Comparison of ENCODE assay signal across 12 cellular contexts in genomic region chr10:24887855-24888231, GRCh38.
DNase-seq lines count a peak whose midpoint lies in the region; ATAC-seq and TF ChIP-seq lines count a peak whose summit lies in the region.
"Had no signal": no experiment of that assay in that cellular context is flagged by ENCODE, and none has a peak within 500 bp of the region (broad histone marks: within the 10 kb centered on the region; RNA-seq: fewer than 3 reads in every experiment).

No MANE protein-coding gene starts in this region.

- no peak for TF ChIP-seq CTCF in CD8-positive, alpha-beta T cell (IDR thresholded peaks at IDR 0.05)
- no peak for TF ChIP-seq CTCF in activated CD8-positive, alpha-beta T cell treated with anti-CD3 and anti-CD28 coated beads for 36 hours (IDR thresholded peaks at IDR 0.05)
- TF ChIP-seq CTCF in H9 (conservative IDR thresholded peaks at IDR 0.05) (no peak), Calu3 (IDR thresholded peaks at IDR 0.05; ENCODE audit: unreplicated experiment) (no peak)

- POLR2A ChIA-PET in CD8-positive, alpha-beta T cell (lab: Charles Lee) = interaction anchor here (0.7 to 1.6 kb wide), 2 partner anchors 9 to 60 kb away, joined by 3 to 5 read pairs; no protein-coding TSS in a partner anchor
- POLR2A ChIA-PET in activated CD8-positive, alpha-beta T cell treated with anti-CD3 and anti-CD28 coated beads for 36 hours (lab: Charles Lee) = interaction anchor here (0.8 to 1.5 kb wide), 3 partner anchors 10 to 64 kb away, joined by 3 read pairs; partner anchors contain the start of gene PRTFDC1

- no peak for DNase-seq in CD8-positive, alpha-beta T cell
- DNase-seq in activated CD8-positive, alpha-beta T cell treated with anti-CD3 and anti-CD28 coated beads for 36 hours = peak; percentile 21
- no peak for DNase-seq in H9
- DNase-seq in cerebellar cortex (ENCODE audit: low spot score) = no peak
- DNase-seq in NCI-H446 treated with DMSO at 0.1 percent for 48 hours (lab: John Stamatoyannopoulos, UW) = no peak
- DNase-seq in Calu3 = no peak
- DNase-seq: hippocampal formation had no signal

- no TSS peak for BruUV-seq in Calu3 (replicated peaks; lab: Mats Ljungman, UMichigan)

- H3K56ac ChIP-seq in H9 (ENCODE audit: insufficient read length, low read depth, low read length) = no peak overlapping the region

- H3K79me1 ChIP-seq in H9 (ENCODE audit: insufficient read depth, low read depth, low read length, poor library complexity, severe bottlenecking) = no peaks in the 10 kb centered on the region

- H4K20me1 ChIP-seq in H9 (ENCODE audit: control insufficient read depth, insufficient read depth, insufficient read length) = no peaks in the 10 kb centered on the region

- H3K9ac ChIP-seq in H9 (ENCODE audit: extremely low read depth, insufficient read length, low read length) = no peak overlapping the region

- H3K79me2 ChIP-seq in H9 (ENCODE audit: insufficient read depth, low read length) = no peaks in the 10 kb centered on the region

- H3K4me1 ChIP-seq in CD8-positive, alpha-beta T cell (ENCODE audit: insufficient read depth, low read length) = peaks cover 60% of the 10 kb centered on the region
- peaks cover 2% of the 10 kb centered on the region; the same call in 1 of the 2 replicates for H3K4me1 ChIP-seq in H9 (ENCODE audit: insufficient read depth, low read length)

- H2BK20ac ChIP-seq in H9 (ENCODE audit: low read depth, low read length, poor library complexity, severe bottlenecking) = no peak overlapping the region

- H3K4me3 Mint-ChIP-seq in CD8-positive, alpha-beta T cell = peak overlapping the region; percentile 63
- H3K4me3 Mint-ChIP-seq in activated CD8-positive, alpha-beta T cell treated with anti-CD3 and anti-CD28 coated beads for 36 hours = peak overlapping the region; percentile 67
- H3K4me3 Mint-ChIP-seq in H9 (no peak overlapping the region), Calu3 (ENCODE audit: low read depth, unreplicated experiment) (no peak overlapping the region)
- H3K4me3 Mint-ChIP-seq: dendritic cell treated with granulocyte-macrophage colony-stimulating factor and Interleukin-4, amounts not matched to agents 40 ng/mL and 50 ng/mL, for 4 days had no signal

- CTCF ChIA-PET in CD8-positive, alpha-beta T cell (lab: Charles Lee) = interaction anchor here (1.7 kb wide), 1 partner anchor 64 kb away, joined by 4 read pairs; the partner anchor contains the start of gene PRTFDC1
- CTCF ChIA-PET in activated CD8-positive, alpha-beta T cell treated with anti-CD3 and anti-CD28 coated beads for 36 hours (lab: Charles Lee) = interaction anchor here (1.1 kb wide), 2 partner anchors 10 to 42 kb away, joined by 3 to 4 read pairs; no protein-coding TSS in a partner anchor
- CTCF ChIA-PET in Calu3 (lab: Charles Lee) = no interaction called here

- no CpG with 5 or more reads among the region's 2 CpGs for WGBS in H9 (ENCODE audit: extremely low coverage, insufficient read length, low lambda C conversion rate)

- no peak overlapping the region for H3T11ph ChIP-seq in H9 (ENCODE audit: low read length)

- no peaks in the 10 kb centered on the region for H3K27me3 ChIP-seq in CD8-positive, alpha-beta T cell (ENCODE audit: insufficient read depth, low read length)
- no peaks in the 10 kb centered on the region for H3K27me3 ChIP-seq in H9 (ENCODE audit: insufficient read depth, low read length)

- no peak overlapping the region for H3K18ac ChIP-seq in H9 (ENCODE audit: insufficient read length, low read depth, low read length)

- H2BK15ac ChIP-seq in H9 (ENCODE audit: low read depth, low read length) = no peak overlapping the region

- no peaks in the 10 kb centered on the region for H3K9me3 ChIP-seq in CD8-positive, alpha-beta T cell (ENCODE audit: low read length)
- no peaks in the 10 kb centered on the region for H3K9me3 ChIP-seq in H9 (ENCODE audit: control insufficient read depth, low read depth, low read length)
- H3K9me3 ChIP-seq: thoracic aorta had no signal

- no peaks in the 10 kb centered on the region for H3K36me3 ChIP-seq in CD8-positive, alpha-beta T cell (ENCODE audit: insufficient read depth, low read length)
- H3K36me3 ChIP-seq: thoracic aorta had no signal

- H3K36me3 Mint-ChIP-seq in CD8-positive, alpha-beta T cell = peaks cover 9% of the 10 kb centered on the region
- peaks cover 19% of the 10 kb centered on the region for H3K36me3 Mint-ChIP-seq in activated CD8-positive, alpha-beta T cell treated with anti-CD3 and anti-CD28 coated beads for 36 hours (ENCODE audit: low read depth)
- H3K36me3 Mint-ChIP-seq in H9 (ENCODE audit: insufficient read depth in 1 of 3, low read depth in 3 of 3) (no peaks in the 10 kb centered on the region), Calu3 (ENCODE audit: insufficient read depth, unreplicated experiment) (no peaks in the 10 kb centered on the region)

- no peak overlapping the region for H3K4me3 ChIP-seq in CD8-positive, alpha-beta T cell (ENCODE audit: low read depth, low read length)
- H3K4me3 ChIP-seq: thoracic aorta had no signal

- H3K23me2 ChIP-seq in H9 (ENCODE audit: insufficient read length, low read depth, low read length, poor library complexity, severe bottlenecking) = no peaks in the 10 kb centered on the region

- intact Hi-C loops in CD8-positive, alpha-beta T cell (cut with DNase I, micrococcal nuclease) = loop anchor here (1.0 to 10.0 kb wide), 5 partner anchors 13 to 263 kb away; partner anchors contain the start of genes PRTFDC1 (in 2 of the 2), ENKUR (in 1 of the 2) and THNSL1 (in 1 of the 2)
- intact Hi-C loops in activated CD8-positive, alpha-beta T cell treated with anti-CD3 and anti-CD28 coated beads for 36 hours (cut with micrococcal nuclease) = loop anchor here (5.0 kb wide), 2 partner anchors 34 to 129 kb away; partner anchors contain the start of genes ENKUR and THNSL1
- intact Hi-C loops in Calu3 (cut with micrococcal nuclease; ENCODE audit: unreplicated experiment) = no loop called here

- H3K23ac ChIP-seq in H9 (ENCODE audit: insufficient read length, low read depth, low read length) = no peak overlapping the region

- peaks cover 2% of the 10 kb centered on the region for H3K9me3 Mint-ChIP-seq in CD8-positive, alpha-beta T cell
- H3K9me3 Mint-ChIP-seq in activated CD8-positive, alpha-beta T cell treated with anti-CD3 and anti-CD28 coated beads for 36 hours = peaks cover 2% of the 10 kb centered on the region
- no peaks in the 10 kb centered on the region for H3K9me3 Mint-ChIP-seq in H9
- peaks cover 3% of the 10 kb centered on the region for H3K9me3 Mint-ChIP-seq in Calu3 (ENCODE audit: low read depth, unreplicated experiment)

- no peak overlapping the region for H3K4me2 ChIP-seq in H9 (ENCODE audit: insufficient read depth, insufficient read length, low read length)

- H4K5ac ChIP-seq in H9 (ENCODE audit: insufficient read length, low read depth, low read length) = no peak overlapping the region

- H2BK120ac ChIP-seq in H9 (ENCODE audit: low read depth, low read length, poor library complexity, severe bottlenecking) = no peak overlapping the region

- H2BK5ac ChIP-seq in H9 (ENCODE audit: insufficient read length, low read length) = no peak overlapping the region

- H2AFZ ChIP-seq in H9 (ENCODE audit: low read length) = no peak overlapping the region

- H2BK12ac ChIP-seq in H9 (ENCODE audit: insufficient read length, low read depth, low read length) = no peak overlapping the region

- peak overlapping the region; percentile 87 for H3K27ac Mint-ChIP-seq in CD8-positive, alpha-beta T cell
- peak overlapping the region; percentile 94 for H3K27ac Mint-ChIP-seq in activated CD8-positive, alpha-beta T cell treated with anti-CD3 and anti-CD28 coated beads for 36 hours
- H3K27ac Mint-ChIP-seq in H9 (no peak overlapping the region; a peak in 1 of 7 replicates), Calu3 (ENCODE audit: unreplicated experiment) (no peak overlapping the region)
- H3K27ac Mint-ChIP-seq: dendritic cell treated with granulocyte-macrophage colony-stimulating factor and Interleukin-4, amounts not matched to agents 40 ng/mL and 50 ng/mL, for 4 days had no signal

- H2AK5ac ChIP-seq in H9 (ENCODE audit: insufficient read length, low read length) = no peak overlapping the region

- H4K8ac ChIP-seq in H9 (replicated peaks; ENCODE audit: insufficient read length, low read depth, low read length) = no peak overlapping the region

- no peak for ATAC-seq in CD8-positive, alpha-beta T cell
- ATAC-seq in GM19397 (IDR thresholded peaks at IDR 0.05; ENCODE audit: unreplicated experiment) (peak; percentile 18), HG03045 (IDR thresholded peaks at IDR 0.05; ENCODE audit: unreplicated experiment) (peak; percentile 5)
- ATAC-seq in activated CD8-positive, alpha-beta T cell treated with anti-CD3 and anti-CD28 coated beads for 36 hours = peak; percentile 26

- H3K4me1 Mint-ChIP-seq in CD8-positive, alpha-beta T cell (ENCODE audit: low read depth) = peaks cover 79% of the 10 kb centered on the region
- H3K4me1 Mint-ChIP-seq in activated CD8-positive, alpha-beta T cell treated with anti-CD3 and anti-CD28 coated beads for 36 hours (ENCODE audit: low read depth) = peaks cover 56% of the 10 kb centered on the region
- peaks cover 14 to 18% of the 10 kb centered on the region in 2 experiments for H3K4me1 Mint-ChIP-seq in H9
- peaks cover 61% of the 10 kb centered on the region for H3K4me1 Mint-ChIP-seq in Calu3 (ENCODE audit: low read depth, unreplicated experiment)

- H3K27ac ChIP-seq in CD8-positive, alpha-beta T cell (ENCODE audit: low read depth, low read length) = peak overlapping the region; percentile 3
- H3K27ac ChIP-seq in H9 (ENCODE audit: insufficient read length, low read depth, low read length) = no peak overlapping the region
- H3K27ac ChIP-seq: C4-2B, thoracic aorta had no signal

- H3K4ac ChIP-seq in H9 (ENCODE audit: low read depth, low read length) = no peak overlapping the region

- no peaks in the 10 kb centered on the region for H3K27me3 Mint-ChIP-seq in CD8-positive, alpha-beta T cell (ENCODE audit: low read depth)
- H3K27me3 Mint-ChIP-seq in activated CD8-positive, alpha-beta T cell treated with anti-CD3 and anti-CD28 coated beads for 36 hours = no peaks in the 10 kb centered on the region
- H3K27me3 Mint-ChIP-seq in H9 (ENCODE audit: low read depth) = no peaks in the 10 kb centered on the region
- H3K27me3 Mint-ChIP-seq in Calu3 (ENCODE audit: unreplicated experiment) = no peaks in the 10 kb centered on the region

- no peak overlapping the region for H4K91ac ChIP-seq in H9 (ENCODE audit: insufficient read length, low read depth, low read length)

- H3K14ac ChIP-seq in H9 (ENCODE audit: insufficient read depth, low read length) = no peak overlapping the region

Comparison
In these comparisons a context has a peak if more than half of its experiments do, and no peak if none do; other contexts are left out.
1. H3K27ac Mint-ChIP-seq: peak in CD8-positive, alpha-beta T cell (single experiment) and activated CD8-positive, alpha-beta T cell treated with anti-CD3 and anti-CD28 coated beads for 36 hours (single experiment); none in H9 (0 of 3) and Calu3 (single experiment).
2. H3K4me3 Mint-ChIP-seq: peak in CD8-positive, alpha-beta T cell (single experiment) and activated CD8-positive, alpha-beta T cell treated with anti-CD3 and anti-CD28 coated beads for 36 hours (single experiment); none in H9 (0 of 2) and Calu3 (single experiment).